Comparison of ENCODE assay signal across 8 cellular contexts in genomic region chr1:109773203-109773899, GRCh38. TPM values are rescaled to one million over a fixed set of nuclear protein-coding genes. Genes with fewer than 3 reads are reported as not detected.
DNase-seq lines count a peak whose midpoint lies in the region; ATAC-seq and TF ChIP-seq lines count a peak whose summit lies in the region.

No MANE protein-coding gene starts in this region.

- intact Hi-C loops in activated naive CD4-positive, alpha-beta T cell treated with anti-CD3 and anti-CD28 coated beads for 36 hours (cut with micrococcal nuclease) = loop anchor here (1.0 to 2.0 kb wide), 4 partner anchors 33 to 227 kb away; partner anchors contain the start of gene GSTM3

- DNase-seq in DMS53 (lab: John Stamatoyannopoulos, UW) = peak; percentile 95
- peak; percentile 85 for DNase-seq in NAMALWA (ENCODE audit: low spot score)
- DNase-seq in SK-N-MC (ENCODE audit: low read depth, low spot score) = peak; percentile 66
- peak; percentile 85 for DNase-seq in activated naive CD4-positive, alpha-beta T cell treated with anti-CD3 and anti-CD28 coated beads for 36 hours
- DNase-seq in glutamatergic neuron = peak; percentile 82
- peak; percentile 63 for DNase-seq in progenitor cell of endocrine pancreas (ENCODE audit: low spot score, unreplicated experiment)

- H3K36me3 Mint-ChIP-seq in activated naive CD4-positive, alpha-beta T cell treated with anti-CD3 and anti-CD28 coated beads for 36 hours (ENCODE audit: low read depth) = no peaks in the 10 kb centered on the region
- H3K36me3 Mint-ChIP-seq in glutamatergic neuron (ENCODE audit: unreplicated experiment) = no peaks in the 10 kb centered on the region
- no peaks in the 10 kb centered on the region for H3K36me3 Mint-ChIP-seq in progenitor cell of endocrine pancreas (ENCODE audit: insufficient read depth)

- H3K36me3 ChIP-seq in SK-N-MC (ENCODE audit: insufficient read depth, low read length) = no peaks in the 10 kb centered on the region

- H3K27me3 Mint-ChIP-seq in activated naive CD4-positive, alpha-beta T cell treated with anti-CD3 and anti-CD28 coated beads for 36 hours (ENCODE audit: low read depth) = no peaks in the 10 kb centered on the region
- H3K27me3 Mint-ChIP-seq in glutamatergic neuron (ENCODE audit: unreplicated experiment) (peaks cover 9% of the 10 kb centered on the region), progenitor cell of endocrine pancreas (peaks cover 8% of the 10 kb centered on the region)

- H3K27ac ChIP-seq in SK-N-MC = no peak overlapping the region

- no peak overlapping the region for H3K9ac ChIP-seq in SK-N-MC (ENCODE audit: insufficient read length)

- H3K4me3 Mint-ChIP-seq in activated naive CD4-positive, alpha-beta T cell treated with anti-CD3 and anti-CD28 coated beads for 36 hours = no peak overlapping the region
- H3K4me3 Mint-ChIP-seq in glutamatergic neuron (ENCODE audit: unreplicated experiment) (no peak overlapping the region), progenitor cell of endocrine pancreas (ENCODE audit: low read depth) (no peak overlapping the region)

- CTCF ChIA-PET in activated naive CD4-positive, alpha-beta T cell treated with anti-CD3 and anti-CD28 coated beads for 36 hours (lab: Charles Lee) = interaction anchor here (0.6 to 25.2 kb wide), 18 partner anchors 15 to 456 kb away, joined by 3 to 622 read pairs (median 6); partner anchors contain the start of genes AHCYL1 and GNAI3

- H3K4me1 Mint-ChIP-seq in activated naive CD4-positive, alpha-beta T cell treated with anti-CD3 and anti-CD28 coated beads for 36 hours (ENCODE audit: low read depth) = no peaks in the 10 kb centered on the region
- peaks cover 2% of the 10 kb centered on the region for H3K4me1 Mint-ChIP-seq in glutamatergic neuron (ENCODE audit: low read depth, unreplicated experiment)
- no peaks in the 10 kb centered on the region for H3K4me1 Mint-ChIP-seq in progenitor cell of endocrine pancreas (ENCODE audit: low read depth)

- no peaks in the 10 kb centered on the region for H3K9me3 ChIP-seq in SK-N-MC (ENCODE audit: low read depth, low read length)

- H3K27ac Mint-ChIP-seq in activated naive CD4-positive, alpha-beta T cell treated with anti-CD3 and anti-CD28 coated beads for 36 hours = no peak overlapping the region
- no peak overlapping the region for H3K27ac Mint-ChIP-seq in glutamatergic neuron (ENCODE audit: unreplicated experiment)
- no peak overlapping the region for H3K27ac Mint-ChIP-seq in progenitor cell of endocrine pancreas

- no peak overlapping the region for H3K4me3 ChIP-seq in SK-N-MC

- ATAC-seq in GM21737 (IDR thresholded peaks at IDR 0.05; ENCODE audit: unreplicated experiment) (peak; percentile 55), GM21528 (IDR thresholded peaks at IDR 0.05; ENCODE audit: low FRiP score, unreplicated experiment) (no peak)

- TF ChIP-seq CTCF in glutamatergic neuron (IDR thresholded peaks at IDR 0.05; ENCODE audit: partially characterized antibody, unreplicated experiment) = peak; percentile 60
- peak; percentile 87 for TF ChIP-seq CTCF in progenitor cell of endocrine pancreas (IDR thresholded peaks at IDR 0.05; ENCODE audit: unreplicated experiment)

- no peaks in the 10 kb centered on the region for H3K9me3 Mint-ChIP-seq in activated naive CD4-positive, alpha-beta T cell treated with anti-CD3 and anti-CD28 coated beads for 36 hours
- peaks cover 1% of the 10 kb centered on the region for H3K9me3 Mint-ChIP-seq in glutamatergic neuron (ENCODE audit: unreplicated experiment)
- no peaks in the 10 kb centered on the region for H3K9me3 Mint-ChIP-seq in progenitor cell of endocrine pancreas (ENCODE audit: low read depth)

RNA-seq across cellular contexts. Expression of gene EPS8L3, which starts 9.6 kb away (rescaled TPM):
- total RNA-seq in activated naive CD4-positive, alpha-beta T cell treated with anti-CD3 and anti-CD28 coated beads for 36 hours = not detected
- not detected for total RNA-seq in glutamatergic neuron (ENCODE audit: unreplicated experiment)
- 9.5 and 14.2 TPM in 2 replicates for total RNA-seq in progenitor cell of endocrine pancreas

RNA-seq across cellular contexts. Expression of gene GSTM3, which starts 32.5 kb away (rescaled TPM):
- 1 to 10 TPM; 4.7 to 4.8 TPM for total RNA-seq in activated naive CD4-positive, alpha-beta T cell treated with anti-CD3 and anti-CD28 coated beads for 36 hours
- total RNA-seq in glutamatergic neuron (ENCODE audit: unreplicated experiment) = 8.3 TPM
- total RNA-seq in progenitor cell of endocrine pancreas = 77.8 and 83.1 TPM in 2 replicates

Comparison
In these comparisons a context has a peak if more than half of its experiments do, and no peak if none do; other contexts are left out.
1. RNA of gene EPS8L3, which starts 9.6 kb away (total RNA-seq): 9.5 to 14.2 TPM in progenitor cell of endocrine pancreas; not detected in activated naive CD4-positive, alpha-beta T cell treated with anti-CD3 and anti-CD28 coated beads for 36 hours and not detected in glutamatergic neuron (single experiment); every median in the first group is over 10 times any median in the second.
2. Peak in every context shown above with its lines, with median percentiles within 50 percentile points of each other: DNase-seq.